ENCODE assay signal across 1 cellular context in the genomic region with DNA sequence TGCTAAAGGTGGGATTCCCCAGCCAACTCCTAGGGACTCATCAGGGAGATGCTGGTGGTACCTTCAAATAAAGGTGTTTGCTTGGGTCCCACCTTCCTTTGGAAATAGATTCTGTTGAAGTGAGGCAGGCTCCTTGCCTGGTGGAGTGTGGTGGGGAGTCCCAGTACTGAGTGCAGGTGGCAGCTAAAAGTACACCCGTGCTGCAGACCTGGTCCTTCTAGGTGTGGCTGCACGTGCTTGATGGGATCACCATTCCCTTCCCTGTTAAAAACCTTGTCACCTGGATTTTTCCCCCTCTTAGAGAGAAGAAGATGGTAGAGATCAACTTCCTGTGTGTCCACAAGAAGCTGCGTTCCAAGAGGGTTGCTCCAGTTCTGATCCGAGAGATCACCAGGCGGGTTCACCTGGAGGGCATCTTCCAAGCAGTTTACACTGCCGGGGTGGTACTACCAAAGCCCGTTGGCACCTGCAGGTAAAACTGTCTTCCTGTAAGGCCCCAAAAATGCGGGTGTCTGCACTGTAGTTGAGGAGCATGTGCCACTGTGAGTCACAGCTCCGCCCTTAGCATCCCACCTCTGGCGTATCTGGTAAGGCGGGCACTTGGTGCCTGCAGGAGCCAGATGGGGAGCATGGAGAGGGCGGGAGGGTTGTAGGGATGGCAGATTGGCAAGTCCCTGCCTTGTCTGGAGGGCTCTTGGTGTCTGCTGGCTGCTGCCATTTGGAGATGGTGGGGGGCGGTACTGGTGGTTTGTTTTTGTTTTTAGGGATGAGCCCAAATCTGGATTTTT.
TF ChIP-seq lines count a peak whose summit lies in the region.

No MANE protein-coding gene starts in this region.

TF ChIP-seq in IMR-90, 13 proteins besides CTCF, POLR2A, EP300 and RAD21:
- TF ChIP-seq, protein P1, sequence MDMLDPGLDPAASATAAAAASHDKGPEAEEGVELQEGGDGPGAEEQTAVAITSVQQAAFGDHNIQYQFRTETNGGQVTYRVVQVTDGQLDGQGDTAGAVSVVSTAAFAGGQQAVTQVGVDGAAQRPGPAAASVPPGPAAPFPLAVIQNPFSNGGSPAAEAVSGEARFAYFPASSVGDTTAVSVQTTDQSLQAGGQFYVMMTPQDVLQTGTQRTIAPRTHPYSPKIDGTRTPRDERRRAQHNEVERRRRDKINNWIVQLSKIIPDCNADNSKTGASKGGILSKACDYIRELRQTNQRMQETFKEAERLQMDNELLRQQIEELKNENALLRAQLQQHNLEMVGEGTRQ (IDR thresholded peaks at IDR 0.05; ENCODE audit: low read depth, low read length), result no peak
- no peak for TF ChIP-seq MAZ (IDR thresholded peaks at IDR 0.05; ENCODE audit: borderline replicate concordance, low read depth, low read length)
- no peak for TF ChIP-seq FOS (IDR thresholded peaks at IDR 0.05; ENCODE audit: low read depth, low read length)
- TF ChIP-seq MAFK (IDR thresholded peaks at IDR 0.05; ENCODE audit: low read depth, low read length), result no peak
- TF ChIP-seq BHLHE40 (IDR thresholded peaks at IDR 0.05; ENCODE audit: low read depth, low read length), result no peak
- TF ChIP-seq SMC3 (IDR thresholded peaks at IDR 0.05; ENCODE audit: low read depth, low read length), result no peak
- TF ChIP-seq, protein P2, sequence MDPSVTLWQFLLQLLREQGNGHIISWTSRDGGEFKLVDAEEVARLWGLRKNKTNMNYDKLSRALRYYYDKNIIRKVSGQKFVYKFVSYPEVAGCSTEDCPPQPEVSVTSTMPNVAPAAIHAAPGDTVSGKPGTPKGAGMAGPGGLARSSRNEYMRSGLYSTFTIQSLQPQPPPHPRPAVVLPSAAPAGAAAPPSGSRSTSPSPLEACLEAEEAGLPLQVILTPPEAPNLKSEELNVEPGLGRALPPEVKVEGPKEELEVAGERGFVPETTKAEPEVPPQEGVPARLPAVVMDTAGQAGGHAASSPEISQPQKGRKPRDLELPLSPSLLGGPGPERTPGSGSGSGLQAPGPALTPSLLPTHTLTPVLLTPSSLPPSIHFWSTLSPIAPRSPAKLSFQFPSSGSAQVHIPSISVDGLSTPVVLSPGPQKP (IDR thresholded peaks at IDR 0.05; ENCODE audit: borderline replicate concordance, low read depth, low read length), result no peak
- no peak for TF ChIP-seq RCOR1 (IDR thresholded peaks at IDR 0.05; ENCODE audit: insufficient replicate concordance, low read length)
- TF ChIP-seq CEBPB (IDR thresholded peaks at IDR 0.05; ENCODE audit: low read depth, low read length), result no peak
- TF ChIP-seq RFX5 (IDR thresholded peaks at IDR 0.05; ENCODE audit: low read depth, low read length), result no peak
- no peak for TF ChIP-seq NFE2L2 (IDR thresholded peaks at IDR 0.05; ENCODE audit: low read depth, low read length)
- no peak for TF ChIP-seq CHD1 (IDR thresholded peaks at IDR 0.05; ENCODE audit: low read depth, low read length)
- no peak for TF ChIP-seq MXI1 (IDR thresholded peaks at IDR 0.05; ENCODE audit: borderline replicate concordance, low read depth, low read length)
